ENCODE assay signal across 29 cellular contexts in the genomic region with DNA sequence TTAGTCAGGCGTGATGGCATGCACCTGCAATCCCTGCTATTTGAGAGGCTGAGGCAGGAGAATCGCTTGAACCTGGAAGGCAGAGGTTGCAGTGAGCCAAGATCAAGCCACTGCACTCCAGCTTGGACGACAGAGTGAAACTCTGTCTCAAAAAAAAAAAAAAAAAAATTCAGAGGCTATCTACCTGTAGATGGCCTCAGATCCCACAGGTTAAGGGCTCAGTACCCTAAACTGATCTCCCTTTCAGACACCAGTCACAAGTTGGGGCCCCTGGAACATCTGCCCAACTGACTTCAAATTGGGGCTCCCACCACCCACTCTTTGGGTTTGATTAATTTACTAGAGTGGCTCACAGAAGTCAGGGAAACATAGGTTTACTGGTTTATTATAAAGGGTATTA.
"Had no signal": no experiment of that assay in that cellular context is flagged by ENCODE, and none has a peak within 500 bp of the region (broad histone marks: within the 10 kb centered on the region; RNA-seq: fewer than 3 reads in every experiment).

No MANE protein-coding gene starts in this region.

- H3K27ac ChIP-seq: breast epithelium, gastrocnemius medialis, pancreas, psoas muscle, right atrium auricular region, spleen, thyroid gland had no signal

- H3K36me3 Mint-ChIP-seq: natural killer cell treated with Interleukin-12 subunit alpha and Interleukin-12 subunit beta and Interleukin-15 and Interleukin-18, amount 100 ng/mL, for 72 hours had no signal

- DNase-seq: activated CD4-positive, alpha-beta T cell treated with anti-CD3 and anti-CD28 coated beads for 1 hour; activated CD4-positive, alpha-beta T cell treated with anti-CD3 and anti-CD28 coated beads, Interleukin-2, amount 50 U/mL, for 4 hours; activated CD8-positive, alpha-beta memory T cell treated with anti-CD3 and anti-CD28 coated beads for 24 hours; activated CD8-positive, alpha-beta memory T cell treated with anti-CD3 and anti-CD28 coated beads, Interleukin-2, amount 50 U/mL, for 48 hours; activated naive CD8-positive, alpha-beta T cell treated with anti-CD3 and anti-CD28 coated beads, Interleukin-2, amount 10 ng/mL, durations not matched to agents 7 days and 5 days; activated T-cell treated with anti-CD3 and anti-CD28 coated beads, Interleukin-2, amount 50 U/mL, for 4 hours; amniotic stem cell; effector memory CD4-positive, alpha-beta T cell; esophagus squamous epithelium; gastrocnemius medialis; head of caudate nucleus; hypothalamus; left ventricle myocardium superior; mammary epithelial cell; pancreas; psoas muscle; spleen; stimulated activated CD4-positive, alpha-beta T cell treated with anti-CD3 and anti-CD28 coated beads, Interleukin-4, amount 100 ng/mL, for 24 hours; stimulated activated naive CD8-positive, alpha-beta T cell treated with anti-CD3 and anti-CD28 coated beads, Interleukin-15, Interleukin-2, amounts not matched to agents 100 U/mL and 50 U/mL, for 24 hours; substantia nigra; thyroid gland had no signal

- H3K27ac Mint-ChIP-seq: activated naive CD4-positive, alpha-beta T cell treated with anti-CD3 and anti-CD28 coated beads for 36 hours; activated naive CD8-positive, alpha-beta T cell treated with anti-CD3 and anti-CD28 coated beads, Interleukin-2, amount 10 ng/mL, durations not matched to agents 7 days and 5 days; activated T-helper 2 cell treated with anti-CD3 and anti-CD28 coated beads, Interferon-gamma antibody, Interleukin-2, Interleukin-4, amounts not matched to agents 10 μg/mL and 5 μg/mL and 100 μg/mL, durations not matched to agents 14 hours and 24 hours and 36 hours; natural killer cell treated with Interleukin-12 subunit alpha and Interleukin-12 subunit beta and Interleukin-15 and Interleukin-18, amount 100 ng/mL, for 72 hours had no signal

- H3K9me3 Mint-ChIP-seq: activated naive CD4-positive, alpha-beta T cell treated with anti-CD3 and anti-CD28 coated beads for 36 hours; activated T-cell treated with anti-CD3 and anti-CD28 coated beads, Interleukin-2, amount 50 U/mL, for 4 hours; activated T-helper 2 cell treated with anti-CD3 and anti-CD28 coated beads, Interferon-gamma antibody, Interleukin-2, Interleukin-4, amounts not matched to agents 10 μg/mL and 5 μg/mL and 100 μg/mL, durations not matched to agents 14 hours and 24 hours and 36 hours; central memory CD8-positive, alpha-beta T cell; natural killer cell treated with Interleukin-12 subunit alpha and Interleukin-12 subunit beta and Interleukin-15 and Interleukin-18, amount 100 ng/mL, for 72 hours had no signal

- H3K9me3 ChIP-seq: breast epithelium, esophagus squamous epithelium, gastrocnemius medialis, pancreas, psoas muscle, right atrium auricular region, spleen, thyroid gland had no signal

- H3K27me3 ChIP-seq: breast epithelium, esophagus squamous epithelium, gastrocnemius medialis, pancreas, right atrium auricular region, spleen, thyroid gland had no signal

- H3K4me3 ChIP-seq: breast epithelium, esophagus squamous epithelium, gastrocnemius medialis, pancreas, psoas muscle, right atrium auricular region, spleen, thyroid gland had no signal

- H3K36me3 ChIP-seq: breast epithelium, gastrocnemius medialis, pancreas, right atrium auricular region, thyroid gland had no signal

- H3K4me1 ChIP-seq: breast epithelium, gastrocnemius medialis, pancreas, psoas muscle, thyroid gland had no signal

- ATAC-seq: gastrocnemius medialis; left ventricle myocardium superior; natural killer cell treated with Interleukin-12 subunit alpha and Interleukin-12 subunit beta and Interleukin-15 and Interleukin-18, amount 100 ng/mL, for 72 hours; pancreas; psoas muscle had no signal

- FAIRE-seq: colon, pancreas, urothelium cell line had no signal

- H3K4me1 Mint-ChIP-seq: central memory CD8-positive, alpha-beta T cell had no signal

- H3K4me3 Mint-ChIP-seq: activated naive CD4-positive, alpha-beta T cell treated with anti-CD3 and anti-CD28 coated beads for 36 hours; activated naive CD8-positive, alpha-beta T cell treated with anti-CD3 and anti-CD28 coated beads, Interleukin-2, amount 10 ng/mL, durations not matched to agents 7 days and 5 days; activated T-cell treated with anti-CD3 and anti-CD28 coated beads, Interleukin-2, amount 50 U/mL, for 4 hours; central memory CD8-positive, alpha-beta T cell; natural killer cell treated with Interleukin-12 subunit alpha and Interleukin-12 subunit beta and Interleukin-15 and Interleukin-18, amount 100 ng/mL, for 72 hours had no signal
